ENCODE assay signal across 16 cellular contexts in genomic region chr1:156743367-156744302, GRCh38. TPM values are rescaled to one million over a fixed set of nuclear protein-coding genes. Genes with fewer than 3 reads are reported as not detected.
DNase-seq lines count a peak whose midpoint lies in the region; ATAC-seq, FAIRE-seq and TF ChIP-seq lines count a peak whose summit lies in the region.
"Had no signal": no experiment of that assay in that cellular context is flagged by ENCODE, and none has a peak within 500 bp of the region (broad histone marks: within the 10 kb centered on the region; RNA-seq: fewer than 3 reads in every experiment).

No MANE protein-coding gene starts in this region.

- H3K79me2 ChIP-seq in PC-3 (ENCODE audit: low read length) (peaks cover 68% of the 10 kb centered on the region), K562 (ENCODE audit: control insufficient read depth, insufficient read depth, low read length) (peaks cover 67% of the 10 kb centered on the region)

- intact Hi-C loops in PC-3 (cut with micrococcal nuclease) (no loop called here), K562 (cut with micrococcal nuclease) (no loop called here)

- TF ChIP-seq EP300 in K562 (IDR thresholded peaks at IDR 0.05; ENCODE audit: low read length) = no peak

- ATAC-seq in PC-3 (no peak), K562 (no peak)

- peaks cover 84% of the 10 kb centered on the region for H3K4me1 Mint-ChIP-seq in activated naive CD4-positive, alpha-beta T cell treated with anti-CD3 and anti-CD28 coated beads, Interleukin-2, amount 10 ng/mL, durations not matched to agents 7 days and 5 days
- peaks cover 55% of the 10 kb centered on the region for H3K4me1 Mint-ChIP-seq in osteocyte (ENCODE audit: unreplicated experiment)

- H3K27me3 ChIP-seq in PC-3 (ENCODE audit: low read length) (no peaks in the 10 kb centered on the region), K562 (ENCODE audit: control insufficient read depth in 2 of 2, insufficient read depth in 2 of 2, low read length in 2 of 2) (no peaks in the 10 kb centered on the region)
- H3K27me3 ChIP-seq: tibial nerve had no signal

- H3F3A ChIP-seq in PC-3 (ENCODE audit: low read length, unreplicated experiment) = peaks cover 23% of the 10 kb centered on the region

- H2AFZ ChIP-seq in PC-3 (ENCODE audit: low read length) = no peak overlapping the region
- no peak overlapping the region for H2AFZ ChIP-seq in K562 (ENCODE audit: low read depth, low read length)
- H2AFZ ChIP-seq: parathyroid adenoma had no signal

- H3K9me2 ChIP-seq in PC-3 (replicated peaks; ENCODE audit: low read length) = no peaks in the 10 kb centered on the region

- H3K9me1 ChIP-seq in K562 (ENCODE audit: control insufficient read depth, insufficient read depth, low read length) = no peaks in the 10 kb centered on the region

- no peak overlapping the region for H3K4me2 ChIP-seq in PC-3 (ENCODE audit: low read length)
- no peak overlapping the region; the same call in 1 of the 2 replicates for H3K4me2 ChIP-seq in K562 (ENCODE audit: insufficient read depth, low read length)

- TSS peak; percentile 16 for BruUV-seq in PC-3 (replicated peaks; lab: Mats Ljungman, UMichigan)
- BruUV-seq in K562 (replicated peaks; lab: Mats Ljungman, UMichigan) = TSS peak; percentile 38

- no peak for TF ChIP-seq RAD21 in K562 (CRISPR knock-in tag; conservative IDR thresholded peaks at IDR 0.05 in 1 of 2, IDR thresholded peaks at IDR 0.05 in 1 of 2)

- peaks cover 47% of the 10 kb centered on the region for H3K4me1 ChIP-seq in PC-3 (ENCODE audit: insufficient read depth, low read length)
- peaks cover 44 to 50% of the 10 kb centered on the region in 2 experiments for H3K4me1 ChIP-seq in K562 (replicated peaks in 1 of 2; ENCODE audit: control insufficient read depth in 2 of 2, insufficient read depth in 2 of 2, low read length in 2 of 2)

- H3K36me3 Mint-ChIP-seq in activated naive CD4-positive, alpha-beta T cell treated with anti-CD3 and anti-CD28 coated beads, Interleukin-2, amount 10 ng/mL, durations not matched to agents 7 days and 5 days = peaks cover 50% of the 10 kb centered on the region
- peaks cover 17% of the 10 kb centered on the region for H3K36me3 Mint-ChIP-seq in osteocyte (ENCODE audit: unreplicated experiment)

- in situ Hi-C loops in K562 (cut with MboI) = loop anchor here (25.0 kb wide), 1 partner anchor 1431 kb away; the partner anchor contains the start of genes FDPS, PKLR and RUSC1

- H3K27ac ChIP-seq in PC-3 (ENCODE audit: low read length) (no peak overlapping the region), K562 (ENCODE audit: extremely low read depth, low read depth, low read length) (peak overlapping the region; percentile 82; the same call in 2 of the 3 replicates)
- H3K27ac ChIP-seq: parathyroid adenoma had no signal

- no peaks in the 10 kb centered on the region for H3K9me3 Mint-ChIP-seq in activated naive CD4-positive, alpha-beta T cell treated with anti-CD3 and anti-CD28 coated beads, Interleukin-2, amount 10 ng/mL, durations not matched to agents 7 days and 5 days
- no peaks in the 10 kb centered on the region for H3K9me3 Mint-ChIP-seq in osteocyte (ENCODE audit: unreplicated experiment)
- H3K9me3 Mint-ChIP-seq: activated naive CD4-positive, alpha-beta T cell treated with anti-CD3 and anti-CD28 coated beads, Interleukin-2, amount 50 U/mL, for 24 hours had no signal

- H3K4me3 Mint-ChIP-seq in activated naive CD4-positive, alpha-beta T cell treated with anti-CD3 and anti-CD28 coated beads, Interleukin-2, amount 10 ng/mL, durations not matched to agents 7 days and 5 days = no peak overlapping the region
- no peak overlapping the region for H3K4me3 Mint-ChIP-seq in osteocyte (ENCODE audit: unreplicated experiment)
- H3K4me3 Mint-ChIP-seq: activated naive CD4-positive, alpha-beta T cell treated with anti-CD3 and anti-CD28 coated beads, Interleukin-2, amount 50 U/mL, for 24 hours had no signal

- H3K4me3 ChIP-seq in PC-3 (ENCODE audit: low read length) (no peak overlapping the region), K562 (no peak overlapping the region)
- H3K4me3 ChIP-seq: coronary artery, tibial nerve had no signal

- FAIRE-seq in K562 (lab: Jason Lieb, UNC) = no peak
- FAIRE-seq: HTR-8/SVneo had no signal

- no peaks in the 10 kb centered on the region for H3K9me3 ChIP-seq in PC-3 (ENCODE audit: low read length)
- H3K9me3 ChIP-seq in K562 (replicated peaks; ENCODE audit: control insufficient read depth, insufficient read depth, low read depth, low read length) = no peaks in the 10 kb centered on the region
- H3K9me3 ChIP-seq: tibial nerve had no signal

- CTCF ChIA-PET in activated naive CD4-positive, alpha-beta T cell treated with anti-CD3 and anti-CD28 coated beads, Interleukin-2, amount 10 ng/mL, durations not matched to agents 7 days and 5 days (lab: Charles Lee) = interaction anchor here (0.7 to 1.8 kb wide), 2 partner anchors 17 to 18 kb away, joined by 3 to 12 read pairs; no protein-coding TSS in a partner anchor
- CTCF ChIA-PET in PC-3 (lab: Charles Lee) = no interaction called here
- CTCF ChIA-PET in K562 (lab: Yijun Ruan, JAX; ENCODE audit: low intra/inter-chr PET ratio) = no interaction called here

- 0 out of 2 replicates have a peak, but pooled peaks cover 5% of the 10 kb centered on the region for H4K20me1 ChIP-seq in PC-3 (ENCODE audit: low read length)
- peaks cover 26% of the 10 kb centered on the region for H4K20me1 ChIP-seq in K562 (replicated peaks; ENCODE audit: control insufficient read depth, insufficient read depth, low read length)

- no peaks in the 10 kb centered on the region for H3K27me3 Mint-ChIP-seq in activated naive CD4-positive, alpha-beta T cell treated with anti-CD3 and anti-CD28 coated beads, Interleukin-2, amount 10 ng/mL, durations not matched to agents 7 days and 5 days
- H3K27me3 Mint-ChIP-seq in osteocyte (ENCODE audit: unreplicated experiment) = no peaks in the 10 kb centered on the region
- H3K27me3 Mint-ChIP-seq: activated naive CD4-positive, alpha-beta T cell treated with anti-CD3 and anti-CD28 coated beads, Interleukin-2, amount 50 U/mL, for 24 hours had no signal

- DNase-seq in activated naive CD4-positive, alpha-beta T cell treated with anti-CD3 and anti-CD28 coated beads, Interleukin-2, amount 10 ng/mL, durations not matched to agents 7 days and 5 days = no peak
- no peak for DNase-seq in activated naive CD4-positive, alpha-beta T cell treated with anti-CD3 and anti-CD28 coated beads, Interleukin-2, amount 50 U/mL, for 16 hours
- DNase-seq in PC-3 (no peak), K562 (ENCODE audit: extremely low read depth in 1 of 4, low spot score in 3 of 4) (no peak), osteocyte (ENCODE audit: extremely low spot score, unreplicated experiment) (no peak), iPS-NIHi7 (ENCODE audit: extremely low spot score) (no peak), activated gamma-delta T cell (lab: John Stamatoyannopoulos, UW) (no peak)
- no peak for DNase-seq in effector CD8-positive, alpha-beta T cell (lab: John Stamatoyannopoulos, UW)
- DNase-seq: mesendoderm, NCI-H1092, NCI-H2227 treated with DMSO at 0.1 percent for 48 hours had no signal

- H3K27ac Mint-ChIP-seq in activated naive CD4-positive, alpha-beta T cell treated with anti-CD3 and anti-CD28 coated beads, Interleukin-2, amount 10 ng/mL, durations not matched to agents 7 days and 5 days = peak overlapping the region; percentile 42
- H3K27ac Mint-ChIP-seq in osteocyte (ENCODE audit: unreplicated experiment) = peak overlapping the region; percentile 27
- H3K27ac Mint-ChIP-seq: activated naive CD4-positive, alpha-beta T cell treated with anti-CD3 and anti-CD28 coated beads, Interleukin-2, amount 50 U/mL, for 24 hours had no signal

- TF ChIP-seq CTCF in PC-3 (conservative IDR thresholded peaks at IDR 0.05; ENCODE audit: low read depth, low read length) (no peak), K562 (IDR thresholded peaks at IDR 0.05 in 2 of 3, conservative IDR thresholded peaks at IDR 0.05 in 1 of 3; ENCODE audit: insufficient read depth in 2 of 3, low read depth in 1 of 3, low read length in 3 of 3) (no peak), osteocyte (IDR thresholded peaks at IDR 0.05) (no peak)

- POLR2A ChIA-PET in PC-3 (lab: Charles Lee; ENCODE audit: unreplicated experiment) = no interaction called here
- POLR2A ChIA-PET in K562 (lab: Yijun Ruan, JAX) = interaction anchor here (0.5 to 0.7 kb wide), 4 partner anchors 55 to 1206 kb away, joined by 3 to 4 read pairs (median 3); no protein-coding TSS in a partner anchor

- peaks cover 40% of the 10 kb centered on the region for H3K36me3 ChIP-seq in PC-3 (ENCODE audit: low read depth, low read length)
- H3K36me3 ChIP-seq in K562 (ENCODE audit: control insufficient read depth, insufficient read depth, low read length) = peaks cover 72% of the 10 kb centered on the region

- WGBS in K562 (ENCODE audit: insufficient coverage, low coverage, missing lambda C conversion rate) = 82% methylated on average over 8 of the region's 14 CpGs

- H3K9ac ChIP-seq in PC-3 (ENCODE audit: low read length) = no peak overlapping the region
- H3K9ac ChIP-seq in K562 (ENCODE audit: insufficient read depth in 1 of 2, low read depth in 2 of 2, low read length in 2 of 2) = peak overlapping the region in 1 of 2 experiments; percentile 53; a peak in 2 of 4 replicates
- H3K9ac ChIP-seq: parathyroid adenoma had no signal

- 0 out of 2 replicates have a peak, but pooled peaks have one; percentile 15 for TF ChIP-seq POLR2A in K562 (conservative IDR thresholded peaks at IDR 0.05)

RNA-seq across cellular contexts. Expression of gene MRPL24, which starts 2.7 kb away (rescaled TPM):
- 232 and 275 TPM in 2 replicates for total RNA-seq in PC-3 (2014; rRNA removed)
- total RNA-seq in K562 (2011; cell fraction: chromatin; rRNA removed; ENCODE audit: low replicate concordance) = 8.3 and 22.8 TPM in 2 replicates
- total RNA-seq in K562 (2011; cell fraction: nucleolus; rRNA removed) = 18.7 and 20.3 TPM in 2 replicates
- 15.8 and 16.2 TPM in 2 replicates for total RNA-seq in K562 (2011; cell fraction: nucleoplasm; rRNA removed)
- total RNA-seq in K562 (2014; rRNA removed) = 103 and 134 TPM in 2 replicates
- 91.6 and 91.8 TPM in 2 replicates for total RNA-seq in K562 (2014; rRNA removed; fragmentation: Illumina TruSeq; extraction: Trizol)
- 105 and 113 TPM in 2 replicates for total RNA-seq in K562 (2015; rRNA removed; fragmentation: Illumina TruSeq; extraction: Trizol)
- 74.0 and 74.3 TPM in 2 replicates for total RNA-seq in K562 (2021)
- polyA plus RNA-seq in K562 (2011; rRNA removed) = 97.5 and 101 TPM in 2 replicates
- polyA plus RNA-seq in K562 (2011; cell fraction: cytosol; rRNA removed) = 66.6 and 77.0 TPM in 2 replicates
- 59.6 and 61.8 TPM in 2 replicates for polyA plus RNA-seq in K562 (2011; cell fraction: nucleus; rRNA removed)
- polyA plus RNA-seq in K562 (2012) = 90.5 and 117 TPM in 2 replicates
- 153 and 163 TPM in 2 replicates for polyA plus RNA-seq in K562 (2014; fragmentation: Illumina TruSeq; extraction: Trizol)
- polyA plus RNA-seq in K562 (2014; fragmentation: Nextera tagmentation; extraction: Ambion mirVana) = 100 to 1,000 TPM; 206 to 267 TPM
- 115 and 141 TPM in 2 replicates for polyA plus RNA-seq in K562 (2014; rRNA removed)
- polyA minus RNA-seq in K562 (2011; rRNA and poly(A)+ RNA removed) = 43.9 and 56.9 TPM in 2 replicates
- 23.8 and 27.5 TPM in 2 replicates for polyA minus RNA-seq in K562 (2011; cell fraction: cytosol; rRNA and poly(A)+ RNA removed)
- polyA minus RNA-seq in K562 (2011; cell fraction: nucleus; rRNA and poly(A)+ RNA removed) = 9.4 and 12.0 TPM in 2 replicates
- total RNA-seq in osteocyte = 52.6 and 55.8 TPM in 2 replicates

RNA-seq across cellular contexts. Expression of gene HDGF, which starts 7.8 kb away (rescaled TPM):
- total RNA-seq in PC-3 (2014; rRNA removed) = 586 and 1,030 TPM in 2 replicates
- total RNA-seq in K562 (2011; cell fraction: chromatin; rRNA removed; ENCODE audit: low replicate concordance) = 54.5 and 99.5 TPM in 2 replicates
- total RNA-seq in K562 (2011; cell fraction: nucleolus; rRNA removed) = 73.4 and 78.6 TPM in 2 replicates
- total RNA-seq in K562 (2011; cell fraction: nucleoplasm; rRNA removed) = 87.7 and 114 TPM in 2 replicates
- total RNA-seq in K562 (2014; rRNA removed) = 470 and 501 TPM in 2 replicates
- 400 and 403 TPM in 2 replicates for total RNA-seq in K562 (2014; rRNA removed; fragmentation: Illumina TruSeq; extraction: Trizol)
- 392 and 404 TPM in 2 replicates for total RNA-seq in K562 (2015; rRNA removed; fragmentation: Illumina TruSeq; extraction: Trizol)
- 390 and 425 TPM in 2 replicates for total RNA-seq in K562 (2021)
- polyA plus RNA-seq in K562 (2011; rRNA removed) = 224 and 310 TPM in 2 replicates
- polyA plus RNA-seq in K562 (2011; cell fraction: cytosol; rRNA removed) = 174 and 175 TPM in 2 replicates
- polyA plus RNA-seq in K562 (2011; cell fraction: nucleus; rRNA removed) = 182 and 185 TPM in 2 replicates
- 190 and 267 TPM in 2 replicates for polyA plus RNA-seq in K562 (2012)
- polyA plus RNA-seq in K562 (2014; fragmentation: Illumina TruSeq; extraction: Trizol) = 507 and 601 TPM in 2 replicates
- polyA plus RNA-seq in K562 (2014; fragmentation: Nextera tagmentation; extraction: Ambion mirVana) = 10 to 100 TPM; 38.8 to 41.8 TPM
- polyA plus RNA-seq in K562 (2014; rRNA removed) = 358 and 372 TPM in 2 replicates
- polyA minus RNA-seq in K562 (2011; rRNA and poly(A)+ RNA removed) = 142 and 177 TPM in 2 replicates
- polyA minus RNA-seq in K562 (2011; cell fraction: cytosol; rRNA and poly(A)+ RNA removed) = 120 and 140 TPM in 2 replicates
- 33.7 and 57.2 TPM in 2 replicates for polyA minus RNA-seq in K562 (2011; cell fraction: nucleus; rRNA and poly(A)+ RNA removed)
- 213 and 219 TPM in 2 replicates for total RNA-seq in osteocyte

RNA-seq across cellular contexts. Expression of gene ISG20L2, which starts 15.1 kb away (rescaled TPM):
- 39.2 and 51.7 TPM in 2 replicates for total RNA-seq in PC-3 (2014; rRNA removed)
- 62.5 and 90.4 TPM in 2 replicates for total RNA-seq in K562 (2011; cell fraction: chromatin; rRNA removed; ENCODE audit: low replicate concordance)
- total RNA-seq in K562 (2011; cell fraction: nucleolus; rRNA removed) = 49.1 and 64.9 TPM in 2 replicates
- 55.7 and 64.4 TPM in 2 replicates for total RNA-seq in K562 (2011; cell fraction: nucleoplasm; rRNA removed)
- total RNA-seq in K562 (2014; rRNA removed) = 34.3 and 40.7 TPM in 2 replicates
- total RNA-seq in K562 (2014; rRNA removed; fragmentation: Illumina TruSeq; extraction: Trizol) = 57.7 and 59.6 TPM in 2 replicates
- total RNA-seq in K562 (2015; rRNA removed; fragmentation: Illumina TruSeq; extraction: Trizol) = 52.6 and 53.3 TPM in 2 replicates
- 46.3 and 50.3 TPM in 2 replicates for total RNA-seq in K562 (2021)
- 59.5 and 63.8 TPM in 2 replicates for polyA plus RNA-seq in K562 (2011; rRNA removed)
- 60.2 and 77.5 TPM in 2 replicates for polyA plus RNA-seq in K562 (2011; cell fraction: cytosol; rRNA removed)
- polyA plus RNA-seq in K562 (2011; cell fraction: nucleus; rRNA removed) = 23.1 and 28.0 TPM in 2 replicates
- 45.7 and 45.9 TPM in 2 replicates for polyA plus RNA-seq in K562 (2012)
- 100 and 130 TPM in 2 replicates for polyA plus RNA-seq in K562 (2014; fragmentation: Illumina TruSeq; extraction: Trizol)
- 10 to 100 TPM; 21.3 to 50.3 TPM for polyA plus RNA-seq in K562 (2014; fragmentation: Nextera tagmentation; extraction: Ambion mirVana)
- polyA plus RNA-seq in K562 (2014; rRNA removed) = 41.5 and 50.9 TPM in 2 replicates
- 52.8 and 62.8 TPM in 2 replicates for polyA minus RNA-seq in K562 (2011; rRNA and poly(A)+ RNA removed)
- polyA minus RNA-seq in K562 (2011; cell fraction: cytosol; rRNA and poly(A)+ RNA removed) = 23.6 and 28.9 TPM in 2 replicates
- 21.1 and 35.4 TPM in 2 replicates for polyA minus RNA-seq in K562 (2011; cell fraction: nucleus; rRNA and poly(A)+ RNA removed)
- 33.0 and 37.7 TPM in 2 replicates for total RNA-seq in osteocyte

RNA-seq across cellular contexts. Expression of gene METTL25B, which starts 15.4 kb away (rescaled TPM):
- total RNA-seq in PC-3 (2014; rRNA removed) (10.4 and 14.6 TPM in 2 replicates), K562 (2014; rRNA removed) (33.1 and 39.1 TPM in 2 replicates), K562 (2014; rRNA removed; fragmentation: Illumina TruSeq; extraction: Trizol) (17.8 and 26.3 TPM in 2 replicates), K562 (2015; rRNA removed; fragmentation: Illumina TruSeq; extraction: Trizol) (27.0 and 30.3 TPM in 2 replicates), K562 (2021) (46.3 and 48.3 TPM in 2 replicates), osteocyte (21.3 and 24.1 TPM in 2 replicates)
- total RNA-seq in K562 (2011; cell fraction: chromatin; rRNA removed; ENCODE audit: low replicate concordance) = 50.1 and 117 TPM in 2 replicates
- 103 and 114 TPM in 2 replicates for total RNA-seq in K562 (2011; cell fraction: nucleolus; rRNA removed)
- 74.6 and 83.1 TPM in 2 replicates for total RNA-seq in K562 (2011; cell fraction: nucleoplasm; rRNA removed)
- polyA plus RNA-seq in K562 (2011; rRNA removed) (37.1 and 46.1 TPM in 2 replicates), K562 (2014; fragmentation: Illumina TruSeq; extraction: Trizol) (33.9 and 37.7 TPM in 2 replicates), K562 (2014; fragmentation: Nextera tagmentation; extraction: Ambion mirVana) (10 to 100 TPM in 1 of 2 experiments, 1 to 10 TPM in 1; 7.7 to 13.2 TPM), K562 (2014; rRNA removed) (41.8 and 57.4 TPM in 2 replicates)
- polyA plus RNA-seq in K562 (2011; cell fraction: cytosol; rRNA removed) = 44.7 and 53.0 TPM in 2 replicates
- 79.3 and 98.8 TPM in 2 replicates for polyA plus RNA-seq in K562 (2011; cell fraction: nucleus; rRNA removed)
- polyA plus RNA-seq in K562 (2012) = 34.9 and 66.4 TPM in 2 replicates
- 17.4 and 21.8 TPM in 2 replicates for polyA minus RNA-seq in K562 (2011; rRNA and poly(A)+ RNA removed)
- polyA minus RNA-seq in K562 (2011; cell fraction: cytosol; rRNA and poly(A)+ RNA removed) = 20.6 and 27.1 TPM in 2 replicates
- 25.0 and 34.1 TPM in 2 replicates for polyA minus RNA-seq in K562 (2011; cell fraction: nucleus; rRNA and poly(A)+ RNA removed)

RNA-seq across cellular contexts. Expression of gene PRCC, which starts 23.7 kb away (rescaled TPM):
- total RNA-seq in PC-3 (2014; rRNA removed) (103 TPM in 2 replicates), K562 (2014; rRNA removed) (51.0 and 86.2 TPM in 2 replicates), K562 (2014; rRNA removed; fragmentation: Illumina TruSeq; extraction: Trizol) (32.1 and 35.1 TPM in 2 replicates), K562 (2015; rRNA removed; fragmentation: Illumina TruSeq; extraction: Trizol) (35.8 and 41.1 TPM in 2 replicates), K562 (2021) (85.3 and 89.5 TPM in 2 replicates), osteocyte (71.1 and 85.4 TPM in 2 replicates)
- total RNA-seq in K562 (2011; cell fraction: chromatin; rRNA removed; ENCODE audit: low replicate concordance) = 111 and 116 TPM in 2 replicates
- 71.5 and 89.1 TPM in 2 replicates for total RNA-seq in K562 (2011; cell fraction: nucleolus; rRNA removed)
- total RNA-seq in K562 (2011; cell fraction: nucleoplasm; rRNA removed) = 86.8 and 90.6 TPM in 2 replicates
- polyA plus RNA-seq in K562 (2011; rRNA removed) (38.8 and 70.2 TPM in 2 replicates), K562 (2014; fragmentation: Illumina TruSeq; extraction: Trizol) (133 and 201 TPM in 2 replicates), K562 (2014; fragmentation: Nextera tagmentation; extraction: Ambion mirVana) (10 to 100 TPM; 23.9 to 25.5 TPM), K562 (2014; rRNA removed) (53.6 and 68.0 TPM in 2 replicates)
- polyA plus RNA-seq in K562 (2011; cell fraction: cytosol; rRNA removed) = 75.7 and 85.5 TPM in 2 replicates
- 64.3 and 89.5 TPM in 2 replicates for polyA plus RNA-seq in K562 (2011; cell fraction: nucleus; rRNA removed)
- polyA plus RNA-seq in K562 (2012) = 58.6 and 81.0 TPM in 2 replicates
- polyA minus RNA-seq in K562 (2011; rRNA and poly(A)+ RNA removed) = 66.4 and 76.9 TPM in 2 replicates
- 41.1 and 58.4 TPM in 2 replicates for polyA minus RNA-seq in K562 (2011; cell fraction: cytosol; rRNA and poly(A)+ RNA removed)
- polyA minus RNA-seq in K562 (2011; cell fraction: nucleus; rRNA and poly(A)+ RNA removed) = 21.8 and 33.0 TPM in 2 replicates
